In the genomic region with DNA sequence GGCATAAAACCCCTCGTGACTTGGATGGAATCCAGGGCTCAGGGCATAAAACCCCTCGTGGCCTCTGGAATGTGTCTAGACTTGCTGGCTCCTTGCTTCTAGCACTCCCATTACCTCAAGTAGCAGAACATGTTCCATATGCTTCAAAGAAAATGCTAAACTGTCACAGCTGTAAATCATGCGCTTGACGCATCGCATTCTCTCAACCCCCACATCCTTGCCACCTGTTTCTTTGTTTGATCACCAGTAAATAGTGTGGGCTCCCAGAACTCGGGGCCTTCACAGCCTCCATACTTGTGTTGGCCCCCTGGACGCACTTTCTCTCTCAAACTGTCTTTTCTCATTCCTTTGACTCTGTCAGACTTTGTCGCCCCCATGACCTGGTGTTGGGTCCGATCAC, we compare ENCODE assay signal across 5 cellular contexts. TPM values are rescaled to one million over a fixed set of nuclear protein-coding genes. Genes with fewer than 3 reads are reported as not detected.
"Had no signal": no experiment of that assay in that cellular context is flagged by ENCODE, and none has a peak within 500 bp of the region (broad histone marks: within the 10 kb centered on the region; RNA-seq: fewer than 3 reads in every experiment).

No MANE protein-coding gene starts in this region.

RNA-seq across cellular contexts. Expression of a gene that starts 34.8 kb away (rescaled TPM):
- total RNA-seq: activated B cell treated with CpG ODN at 0.5 μM for 24 hours; activated CD4-positive, alpha-beta T cell treated with anti-CD3 and anti-CD28 coated beads, Interleukin-2, amount 10 ng/mL, durations not matched to agents 24 days and 14 days; activated T-helper 1 cell treated with anti-CD3 and anti-CD28 coated beads, Interleukin-12 subunit alpha, Interleukin-12 subunit beta, Interleukin-2, Interleukin-4 antibody, amounts not matched to agents 30 ng/mL and 10 ng/mL and 1 ng/mL, durations not matched to agents 14 hours and 24 hours and 36 hours; chondrocyte; T-helper 17 cell had no signal
